ENCODE assay signal across 15 cellular contexts in the genomic region with DNA sequence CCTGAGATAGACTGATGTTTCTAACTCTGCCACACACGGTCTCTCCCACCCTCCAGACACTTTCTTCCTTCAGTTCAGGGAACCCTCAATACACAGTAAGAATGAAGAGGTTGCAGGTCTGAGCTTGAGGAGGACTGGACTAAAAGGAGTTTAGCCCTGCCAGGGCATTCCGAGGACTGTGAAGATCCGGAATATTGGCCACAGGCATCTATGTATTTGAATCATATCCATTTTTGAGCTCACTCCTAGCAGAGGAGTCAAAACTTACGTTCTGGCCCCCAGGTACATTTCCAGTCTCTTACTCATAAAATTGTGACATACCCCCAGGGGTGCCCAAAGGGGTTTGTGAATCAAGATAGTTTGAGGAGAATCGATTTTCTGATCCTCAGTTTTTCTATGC.
"Had no signal": no experiment of that assay in that cellular context is flagged by ENCODE, and none has a peak within 500 bp of the region (broad histone marks: within the 10 kb centered on the region; RNA-seq: fewer than 3 reads in every experiment).

No MANE protein-coding gene starts in this region.

- H2AFZ ChIP-seq: hepatocyte had no signal

- H3K27me3 Mint-ChIP-seq: activated naive CD4-positive, alpha-beta T cell treated with anti-CD3 and anti-CD28 coated beads, Interleukin-2, amount 10 ng/mL, durations not matched to agents 7 days and 5 days; memory B cell had no signal

- H3K36me3 ChIP-seq: transverse colon had no signal

- H3K36me3 Mint-ChIP-seq: memory B cell; naive thymus-derived CD8-positive, alpha-beta T cell had no signal

- H3K4me3 Mint-ChIP-seq: activated naive CD4-positive, alpha-beta T cell treated with anti-CD3 and anti-CD28 coated beads, Interleukin-2, amount 10 ng/mL, durations not matched to agents 7 days and 5 days; memory B cell; naive thymus-derived CD8-positive, alpha-beta T cell; T-helper 2 cell treated with Interferon-gamma antibody and Interleukin-4, amounts not matched to agents 5 μg/mL and 100 μg/mL, for 36 hours had no signal

- H3K27ac Mint-ChIP-seq: activated naive CD4-positive, alpha-beta T cell treated with anti-CD3 and anti-CD28 coated beads, Interleukin-2, amount 10 ng/mL, durations not matched to agents 7 days and 5 days; memory B cell; naive thymus-derived CD8-positive, alpha-beta T cell; T-helper 2 cell treated with Interferon-gamma antibody and Interleukin-4, amounts not matched to agents 5 μg/mL and 100 μg/mL, for 36 hours had no signal

- H3K9me3 ChIP-seq: esophagus muscularis mucosa, left ventricle myocardium inferior, transverse colon had no signal

- H3K27ac ChIP-seq: esophagus muscularis mucosa, hepatocyte, left ventricle myocardium inferior, skin epidermis, transverse colon had no signal

- H3K4me2 ChIP-seq: hepatocyte had no signal

- H3K27me3 ChIP-seq: esophagus muscularis mucosa, hepatocyte, transverse colon had no signal

- DNase-seq: activated CD4-positive, alpha-beta T cell treated with anti-CD3 and anti-CD28 coated beads, Interleukin-2, amount 50 U/mL, for 1 hour; activated CD8-positive, alpha-beta memory T cell treated with anti-CD3 and anti-CD28 coated beads for 24 hours; activated naive CD4-positive, alpha-beta T cell treated with anti-CD3 and anti-CD28 coated beads, Interleukin-2, amount 10 ng/mL, durations not matched to agents 7 days and 5 days; left ventricle myocardium inferior; naive thymus-derived CD8-positive, alpha-beta T cell; occipital lobe; stimulated activated CD4-positive, alpha-beta T cell treated with anti-CD3 and anti-CD28 coated beads, Interleukin-15, amount 100 ng/mL, for 24 hours; stimulated activated CD4-positive, alpha-beta T cell treated with anti-CD3 and anti-CD28 coated beads, Interleukin-4, amount 100 ng/mL, for 1 hour; stimulated activated naive CD4-positive, alpha-beta T cell; transverse colon had no signal

- H3K9me3 Mint-ChIP-seq: activated naive CD4-positive, alpha-beta T cell treated with anti-CD3 and anti-CD28 coated beads, Interleukin-2, amount 10 ng/mL, durations not matched to agents 7 days and 5 days; memory B cell; naive thymus-derived CD8-positive, alpha-beta T cell; T-helper 2 cell treated with Interferon-gamma antibody and Interleukin-4, amounts not matched to agents 5 μg/mL and 100 μg/mL, for 36 hours had no signal

- H3K4me3 ChIP-seq: esophagus muscularis mucosa, hepatocyte, left ventricle myocardium inferior, skin epidermis, transverse colon had no signal

- ATAC-seq: naive thymus-derived CD8-positive, alpha-beta T cell had no signal

- H3K79me2 ChIP-seq: hepatocyte had no signal
